In the genomic region with DNA sequence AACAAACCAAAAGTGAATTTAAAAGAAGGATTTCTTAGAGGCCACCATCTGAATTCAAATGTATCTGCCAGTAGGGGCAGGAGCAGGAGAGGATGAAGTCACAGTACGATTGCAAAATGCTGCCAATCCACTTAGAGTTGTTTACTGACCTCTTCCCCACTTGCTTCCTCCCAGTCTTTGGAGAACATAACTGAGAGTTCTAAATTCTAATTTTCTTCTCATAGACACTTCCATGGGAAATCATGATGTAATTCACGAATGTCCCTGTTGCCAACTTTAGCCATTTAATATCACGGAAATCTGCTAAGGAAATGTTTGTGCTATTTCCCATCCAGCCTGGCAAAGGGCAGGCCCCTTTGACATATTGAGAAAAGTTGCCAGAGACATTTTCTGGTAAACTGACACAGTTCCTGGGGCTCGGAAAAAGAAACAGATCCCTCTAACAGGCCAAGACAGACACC, we compare ENCODE assay signal across 8 cellular contexts. TPM values are rescaled to one million over a fixed set of nuclear protein-coding genes. Genes with fewer than 3 reads are reported as not detected.
A peak's percentile ranks its signal among the peaks of the same experiment; 100 is the strongest.
DNase-seq lines count a peak whose midpoint lies in the region; ATAC-seq and TF ChIP-seq lines count a peak whose summit lies in the region.

No MANE protein-coding gene starts in this region.

- H3K79me1 ChIP-seq in mesenchymal stem cell (replicated peaks; ENCODE audit: low read length, poor library complexity, severe bottlenecking) = no peaks in the 10 kb centered on the region

- no peaks in the 10 kb centered on the region for H3K27me3 ChIP-seq in mesenchymal stem cell (ENCODE audit: control insufficient read depth in 1 of 2, insufficient read depth in 1 of 2, low read length in 2 of 2)

- peak overlapping the region; percentile 65 for H3K9ac ChIP-seq in mesenchymal stem cell (ENCODE audit: low read length)

- ATAC-seq in HG02870 (IDR thresholded peaks at IDR 0.05; ENCODE audit: unreplicated experiment) = no peak
- ATAC-seq in GM18870 (IDR thresholded peaks at IDR 0.05; ENCODE audit: unreplicated experiment) = no peak
- no peak for ATAC-seq in GM18498 (IDR thresholded peaks at IDR 0.05; ENCODE audit: unreplicated experiment)

- H3K4me2 ChIP-seq in mesenchymal stem cell (ENCODE audit: low read length, poor library complexity, severe bottlenecking) = no peak overlapping the region

- peaks cover 5% of the 10 kb centered on the region for H3K4me1 Mint-ChIP-seq in chondrocyte (ENCODE audit: low read depth)

- H2BK5ac ChIP-seq in mesenchymal stem cell (ENCODE audit: low read depth, low read length, poor library complexity, severe bottlenecking) = no peak overlapping the region

- H2BK12ac ChIP-seq in mesenchymal stem cell (ENCODE audit: low read length in 2 of 2) = no peak overlapping the region

- H2BK120ac ChIP-seq in mesenchymal stem cell (ENCODE audit: low read depth, low read length) = no peak overlapping the region

- H3K9me3 Mint-ChIP-seq in chondrocyte (ENCODE audit: low read depth) = no peaks in the 10 kb centered on the region

- no peaks in the 10 kb centered on the region for H3K4me1 ChIP-seq in mesenchymal stem cell (ENCODE audit: control insufficient read depth, insufficient read depth, low read depth, low read length)
- peaks cover 3% of the 10 kb centered on the region for H3K4me1 ChIP-seq in urinary bladder (ENCODE audit: insufficient read depth)

- TF ChIP-seq CTCF in chondrocyte (IDR thresholded peaks at IDR 0.05) = peak; percentile 27

- no peak overlapping the region for H3K23ac ChIP-seq in mesenchymal stem cell (ENCODE audit: low read length in 2 of 2)

- no peak overlapping the region for H3K18ac ChIP-seq in mesenchymal stem cell (ENCODE audit: low read depth in 1 of 2, low read length in 2 of 2)

- H3K4ac ChIP-seq in mesenchymal stem cell (ENCODE audit: low read depth in 1 of 2, low read length in 2 of 2) = no peak overlapping the region

- H3K14ac ChIP-seq in mesenchymal stem cell (ENCODE audit: low read length in 2 of 2) = no peak overlapping the region

- no peaks in the 10 kb centered on the region for H3K36me3 Mint-ChIP-seq in chondrocyte (ENCODE audit: low read depth)

- H2BK15ac ChIP-seq in mesenchymal stem cell (ENCODE audit: low read depth, poor library complexity, severe bottlenecking) = no peak overlapping the region

- no peak overlapping the region for H3K4me3 ChIP-seq in mesenchymal stem cell (ENCODE audit: insufficient read depth in 1 of 2, low read depth in 1 of 2, low read length in 2 of 2)
- H3K4me3 ChIP-seq in urinary bladder (ENCODE audit: low read depth, low read length) = no peak overlapping the region

- H4K8ac ChIP-seq in mesenchymal stem cell (ENCODE audit: low read length) = no peak overlapping the region

- H2AFZ ChIP-seq in mesenchymal stem cell (ENCODE audit: low read depth, low read length) = no peak overlapping the region

- peak; percentile 37 for DNase-seq in NCI-H82 (lab: John Stamatoyannopoulos, UW)
- no peak for DNase-seq in NCI-H82 treated with DMSO at 0.1 percent for 48 hours (lab: John Stamatoyannopoulos, UW; ENCODE audit: unreplicated experiment)
- no peak for DNase-seq in chondrocyte (ENCODE audit: low spot score)
- peak; percentile 95 for DNase-seq in mesenchymal stem cell

- no peak overlapping the region for H3K27ac Mint-ChIP-seq in chondrocyte (ENCODE audit: unreplicated experiment)

- H3K27me3 Mint-ChIP-seq in chondrocyte (ENCODE audit: low read depth) = no peaks in the 10 kb centered on the region

- H2AK5ac ChIP-seq in mesenchymal stem cell (ENCODE audit: low read length, severe bottlenecking) = no peak overlapping the region

- H3K4me3 Mint-ChIP-seq in chondrocyte (ENCODE audit: unreplicated experiment) = no peak overlapping the region

- peaks cover 5% of the 10 kb centered on the region for H3K9me3 ChIP-seq in mesenchymal stem cell (ENCODE audit: control insufficient read depth, low read length)

- WGBS in mesenchymal stem cell = 14% methylated on average over 4 of the region's 4 CpGs
- 37% methylated on average over 4 of the region's 4 CpGs for WGBS in urinary bladder

- no peak overlapping the region for H4K91ac ChIP-seq in mesenchymal stem cell (ENCODE audit: low read length)

- H3K36me3 ChIP-seq in mesenchymal stem cell (ENCODE audit: control insufficient read depth in 1 of 2, insufficient read depth in 2 of 2, low read depth in 1 of 2, low read length in 2 of 2) (no peaks in the 10 kb centered on the region), urinary bladder (ENCODE audit: insufficient read depth) (no peaks in the 10 kb centered on the region)

- H3K27ac ChIP-seq in mesenchymal stem cell (ENCODE audit: low read length, poor library complexity, severe bottlenecking) = no peak overlapping the region
- H3K27ac ChIP-seq in urinary bladder (ENCODE audit: low read depth) = peak overlapping the region; percentile 79

RNA-seq across cellular contexts. Expression of a gene that starts 33.6 kb away (rescaled TPM):
- total RNA-seq in chondrocyte (23.8 to 31.6 TPM (median 31.5 TPM) in 3 replicates), urinary bladder (5.9 TPM)
- polyA plus RNA-seq in mesenchymal stem cell (2013, experiment 1 of 2) = 9.1 TPM
- polyA plus RNA-seq in mesenchymal stem cell (2013, experiment 2 of 2) = 8.2 TPM
- polyA plus RNA-seq in urinary bladder = 1.4 TPM

Comparison
In these comparisons a context has a peak if more than half of its experiments do, and no peak if none do; other contexts are left out.
1. DNase-seq: peak in NCI-H82 (single experiment) and mesenchymal stem cell (single experiment); none in NCI-H82 treated with DMSO at 0.1 percent for 48 hours (single experiment) and chondrocyte (single experiment).